In the genomic region with DNA sequence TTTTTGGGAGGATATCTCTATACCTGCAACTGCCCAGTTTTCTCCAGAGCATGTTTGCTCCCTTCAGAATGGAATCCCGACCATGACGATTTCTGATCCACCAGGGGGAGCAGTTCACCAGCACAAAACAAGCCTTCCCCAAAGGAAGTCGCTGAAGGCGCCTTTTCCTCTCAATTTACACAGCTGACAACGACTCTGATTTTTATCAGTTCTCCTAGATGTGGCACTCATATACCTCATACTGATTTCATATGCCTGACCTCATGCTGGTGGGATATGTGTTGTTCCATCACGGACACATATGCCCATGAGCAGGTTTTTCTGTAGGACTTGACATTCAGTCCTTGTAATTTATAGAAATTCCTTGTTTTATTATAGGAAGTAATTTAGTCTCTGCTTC, we compare ENCODE assay signal across 8 cellular contexts.
DNase-seq lines count a peak whose midpoint lies in the region; ATAC-seq and TF ChIP-seq lines count a peak whose summit lies in the region.

No MANE protein-coding gene starts in this region.

- in situ Hi-C loops in SK-MEL-5 (cut with HindIII; ENCODE audit: low pct_unique_long_range_greater_than_20kb, low sequenced_read_pairs): no loop called here

- H3K79me2 ChIP-seq in Loucy (ENCODE audit: insufficient read depth, low read length): no peaks in the 10 kb centered on the region

- H3K9me3 ChIP-seq in CD4-positive, CD25-positive, alpha-beta regulatory T cell (ENCODE audit: control insufficient read depth in 2 of 2, low read length in 2 of 2): no peaks in the 10 kb centered on the region
- no peaks in the 10 kb centered on the region for H3K9me3 ChIP-seq in Loucy (ENCODE audit: insufficient read depth, low read depth, low read length)

- intact Hi-C loops in left cardiac atrium (cut with DNase I): loop anchor here in 1 of 2 donors (5.0 to 10.0 kb wide), 3 partner anchors 1088 to 1975 kb away; no protein-coding TSS in a partner anchor

- H3K27ac Mint-ChIP-seq in CD4-positive, CD25-positive, alpha-beta regulatory T cell: peak overlapping the region in 1 of 3 donors; percentile 29
- H3K27ac Mint-ChIP-seq in activated naive CD8-positive, alpha-beta T cell treated with anti-CD3 and anti-CD28 coated beads, Interleukin-2, amount 50 U/mL, for 24 hours: no peak overlapping the region

- H3K4me3 Mint-ChIP-seq in CD4-positive, CD25-positive, alpha-beta regulatory T cell: no peak overlapping the region
- no peak overlapping the region for H3K4me3 Mint-ChIP-seq in activated naive CD8-positive, alpha-beta T cell treated with anti-CD3 and anti-CD28 coated beads, Interleukin-2, amount 50 U/mL, for 24 hours

- peaks cover 4% of the 10 kb centered on the region for H3K27me3 ChIP-seq in CD4-positive, CD25-positive, alpha-beta regulatory T cell (ENCODE audit: control insufficient read depth, insufficient read depth, low read length)
- H3K27me3 ChIP-seq in Loucy (ENCODE audit: insufficient read depth, low read length, poor library complexity, severe bottlenecking): peaks cover 15% of the 10 kb centered on the region

- H3K4me2 ChIP-seq in Loucy (ENCODE audit: low read depth, low read length, poor library complexity, severe bottlenecking): peak overlapping the region; percentile 63

- no peaks in the 10 kb centered on the region for H3F3A ChIP-seq in Loucy (ENCODE audit: low read depth)

- no peaks in the 10 kb centered on the region for H3K4me1 ChIP-seq in CD4-positive, CD25-positive, alpha-beta regulatory T cell (ENCODE audit: control insufficient read depth, insufficient read depth, low read length, poor library complexity, severe bottlenecking)
- peaks cover 16% of the 10 kb centered on the region for H3K4me1 ChIP-seq in Loucy (ENCODE audit: insufficient read depth, low read length, poor library complexity, severe bottlenecking)

- peaks cover 0 to 2% (median 0%) of the 10 kb centered on the region in 7 donors for H3K9me3 Mint-ChIP-seq in CD4-positive, CD25-positive, alpha-beta regulatory T cell
- no peaks in the 10 kb centered on the region for H3K9me3 Mint-ChIP-seq in activated naive CD8-positive, alpha-beta T cell treated with anti-CD3 and anti-CD28 coated beads, Interleukin-2, amount 50 U/mL, for 24 hours

- H3K27ac ChIP-seq in CD4-positive, CD25-positive, alpha-beta regulatory T cell (ENCODE audit: insufficient read depth, low read length, poor library complexity, severe bottlenecking): no peak overlapping the region

- no peak overlapping the region for H2AFZ ChIP-seq in Loucy (ENCODE audit: low read length)

- ATAC-seq in CD4-positive, CD25-positive, alpha-beta regulatory T cell (ENCODE audit: low read depth in 2 of 2): no peak
- ATAC-seq in activated naive CD8-positive, alpha-beta T cell treated with anti-CD3 and anti-CD28 coated beads, Interleukin-2, amount 50 U/mL, for 24 hours: peak; percentile 40
- ATAC-seq in left cardiac atrium (peak; percentile 78 to 85), HG03135 (IDR thresholded peaks at IDR 0.05; ENCODE audit: unreplicated experiment) (no peak)

- H3K4me3 ChIP-seq in CD4-positive, CD25-positive, alpha-beta regulatory T cell (ENCODE audit: low read depth, low read length): no peak overlapping the region
- no peak overlapping the region for H3K4me3 ChIP-seq in Loucy (ENCODE audit: low read length, poor library complexity, severe bottlenecking)

- H4K20me1 ChIP-seq in Loucy (ENCODE audit: insufficient read depth, low read length, poor library complexity, severe bottlenecking): no peaks in the 10 kb centered on the region

- DNase-seq in CD4-positive, CD25-positive, alpha-beta regulatory T cell: peak in 2 of 3 donors; percentile 46 to 63
- DNase-seq in GM20000 (ENCODE audit: low spot score): peak; percentile 38
- DNase-seq in SK-MEL-5 (ENCODE audit: low read depth, low spot score): peak; percentile 71
- DNase-seq in activated naive CD8-positive, alpha-beta T cell treated with anti-CD3 and anti-CD28 coated beads, Interleukin-2, amount 50 U/mL, for 24 hours: peak; percentile 53
- DNase-seq in left cardiac atrium: peak; percentile 68
- peak; percentile 84 for DNase-seq in retina

- no peaks in the 10 kb centered on the region for H3K9me2 ChIP-seq in Loucy (replicated peaks; ENCODE audit: low read depth, low read length)

- H3K9ac ChIP-seq in Loucy (ENCODE audit: low read depth, low read length, poor library complexity, severe bottlenecking): no peak overlapping the region

- no peaks in the 10 kb centered on the region for H3K27me3 Mint-ChIP-seq in CD4-positive, CD25-positive, alpha-beta regulatory T cell
- peaks cover 36% of the 10 kb centered on the region for H3K27me3 Mint-ChIP-seq in activated naive CD8-positive, alpha-beta T cell treated with anti-CD3 and anti-CD28 coated beads, Interleukin-2, amount 50 U/mL, for 24 hours

- TF ChIP-seq CTCF in GM20000 (IDR thresholded peaks at IDR 0.05; ENCODE audit: extremely low read depth, missing control alignments) (peak; percentile 28), Loucy (conservative IDR thresholded peaks at IDR 0.05; ENCODE audit: low read length) (peak; percentile 89)

- H3K4me1 Mint-ChIP-seq in CD4-positive, CD25-positive, alpha-beta regulatory T cell: peaks cover 0 to 2% (median 0%) of the 10 kb centered on the region in 4 donors
- H3K4me1 Mint-ChIP-seq in activated naive CD8-positive, alpha-beta T cell treated with anti-CD3 and anti-CD28 coated beads, Interleukin-2, amount 50 U/mL, for 24 hours: no peaks in the 10 kb centered on the region

- no peaks in the 10 kb centered on the region for H3K36me3 Mint-ChIP-seq in CD4-positive, CD25-positive, alpha-beta regulatory T cell
- no peaks in the 10 kb centered on the region for H3K36me3 Mint-ChIP-seq in activated naive CD8-positive, alpha-beta T cell treated with anti-CD3 and anti-CD28 coated beads, Interleukin-2, amount 50 U/mL, for 24 hours (ENCODE audit: low read depth)

- H3K36me3 ChIP-seq in CD4-positive, CD25-positive, alpha-beta regulatory T cell (ENCODE audit: control insufficient read depth, insufficient read depth, low read length): no peaks in the 10 kb centered on the region
- no peaks in the 10 kb centered on the region for H3K36me3 ChIP-seq in Loucy (ENCODE audit: insufficient read depth, low read length)

Comparison
In these comparisons a context has a peak if more than half of its experiments do, and no peak if none do; other contexts are left out.
1. ATAC-seq: peak in activated naive CD8-positive, alpha-beta T cell treated with anti-CD3 and anti-CD28 coated beads, Interleukin-2, amount 50 U/mL, for 24 hours (single experiment) and left cardiac atrium (2 of 2); none in CD4-positive, CD25-positive, alpha-beta regulatory T cell (0 of 2) and HG03135 (single experiment).
2. Peak in every context shown above with its lines, with median percentiles within 50 percentile points of each other: DNase-seq.